In genomic region chr20:43766395-43766794, GRCh38 we compare ENCODE assay signal across 22 cellular contexts. TPM values are rescaled to one million over a fixed set of nuclear protein-coding genes. Genes with fewer than 3 reads are reported as not detected.
DNase-seq lines count a peak whose midpoint lies in the region; ATAC-seq and TF ChIP-seq lines count a peak whose summit lies in the region.
"Had no signal": no experiment of that assay in that cellular context is flagged by ENCODE, and none has a peak within 500 bp of the region (broad histone marks: within the 10 kb centered on the region; RNA-seq: fewer than 3 reads in every experiment).

No MANE protein-coding gene starts in this region.

- no peak for TF ChIP-seq CTCF in transverse colon (IDR thresholded peaks at IDR 0.05)
- TF ChIP-seq CTCF in lower leg skin (IDR thresholded peaks at IDR 0.05) = no peak

- ATAC-seq in HG02981 (IDR thresholded peaks at IDR 0.05; ENCODE audit: unreplicated experiment) = no peak
- ATAC-seq: activated naive CD8-positive, alpha-beta T cell treated with anti-CD3 and anti-CD28 coated beads, Interleukin-2, amount 50 U/mL, for 24 hours; activated T-helper 17 cell treated with anti-CD3 and anti-CD28 coated beads, Interleukin-2, amount 50 U/mL, for 72 hours; left lobe of liver; pancreas had no signal

- in situ Hi-C loops in transverse colon (cut with MboI; ENCODE audit: low pct_ligation_motif_present in 1 of 4, low pct_unique_long_range_greater_than_20kb in 1 of 4, low sequenced_read_pairs in 3 of 4) = no loop called here

- H3K4me3 ChIP-seq in transverse colon (no peak overlapping the region), lower leg skin (ENCODE audit: low read depth, poor library complexity, severe bottlenecking) (no peak overlapping the region)
- H3K4me3 ChIP-seq: pancreas, thoracic aorta had no signal

- H3K27ac ChIP-seq in transverse colon = no peak overlapping the region
- H3K27ac ChIP-seq: 22Rv1, pancreas, thoracic aorta had no signal

- peaks cover 8% of the 10 kb centered on the region for H3K27me3 ChIP-seq in transverse colon
- H3K27me3 ChIP-seq: pancreas had no signal

- no peak for TF ChIP-seq POLR2A in transverse colon (IDR thresholded peaks at IDR 0.05)
- TF ChIP-seq POLR2A in lower leg skin (IDR thresholded peaks at IDR 0.05) = no peak

- no peaks in the 10 kb centered on the region for H3K9me3 ChIP-seq in transverse colon
- H3K9me3 ChIP-seq: pancreas, thoracic aorta had no signal

- H3K36me3 ChIP-seq in transverse colon = no peaks in the 10 kb centered on the region
- H3K36me3 ChIP-seq: pancreas, thoracic aorta had no signal

- TF ChIP-seq EP300 in transverse colon (IDR thresholded peaks at IDR 0.05; ENCODE audit: low read depth) = no peak

- peak; percentile 23 for DNase-seq in NCI-H2196 (lab: John Stamatoyannopoulos, UW; ENCODE audit: unreplicated experiment)
- no peak for DNase-seq in NCI-H2196 treated with DMSO at 0.1 percent for 48 hours (lab: John Stamatoyannopoulos, UW; ENCODE audit: unreplicated experiment)
- peak; percentile 35 for DNase-seq in fibroblast of gingiva (ENCODE audit: low read depth)
- DNase-seq in medulla oblongata (ENCODE audit: extremely low spot score) = peak; percentile 85
- peak; percentile 30 for DNase-seq in transverse colon
- no peak for DNase-seq in NCI-H187 (lab: John Stamatoyannopoulos, UW)
- no peak for DNase-seq in lower leg skin (ENCODE audit: low spot score in 2 of 2)
- DNase-seq: activated CD4-positive, CD25-positive, alpha-beta regulatory T cell; activated naive CD8-positive, alpha-beta T cell treated with anti-CD3 and anti-CD28 coated beads, Interleukin-2, amount 50 U/mL, for 24 hours; Calu3; GOT3; NCI-H748 treated with DMSO at 0.1 percent for 48 hours; pancreas; small intestine had no signal

- 61 to 74% methylated on average over 5 to 6 of the region's 6 CpGs for WGBS in transverse colon (ENCODE audit: low coverage in 1 of 2), 2 donors
- WGBS in lower leg skin, 2 donors = 14 to 27% methylated on average over 6 of the region's 6 CpGs

- H3K4me1 ChIP-seq in transverse colon = no peaks in the 10 kb centered on the region
- H3K4me1 ChIP-seq: pancreas had no signal

- intact Hi-C loops in transverse colon (cut with DNase I; ENCODE audit: low total_unique reads) (no loop called here), lower leg skin (cut with DNase I; ENCODE audit: low total_unique reads) (no loop called here)

RNA-seq across cellular contexts. Expression of gene GTSF1L, which starts 39.6 kb away (rescaled TPM):
- total RNA-seq in transverse colon = not detected
- not detected for total RNA-seq in lower leg skin
- total RNA-seq: activated CD8-positive, alpha-beta memory T cell treated with anti-CD3 and anti-CD28 coated beads for 36 hours; activated T-helper 17 cell treated with anti-CD3 and anti-CD28 coated beads, Interleukin-2, amount 50 U/mL, for 72 hours; Calu3; fibroblast of villous mesenchyme; left lobe of liver; pancreas; T-helper 2 cell treated with Interferon-gamma antibody and Interleukin-4, amounts not matched to agents 100 ng/mL and 5 ng/mL, for 36 hours; thoracic aorta had no signal

Comparison
In these comparisons a context has a peak if more than half of its experiments do, and no peak if none do; other contexts are left out.
1. DNase-seq: peak in NCI-H2196 (single experiment), fibroblast of gingiva (single experiment), medulla oblongata (single experiment) and transverse colon (single experiment); none in NCI-H2196 treated with DMSO at 0.1 percent for 48 hours (single experiment), NCI-H187 (0 of 2) and lower leg skin (0 of 2).